Comparison of ENCODE assay signal across 1 cellular context in the genomic region with DNA sequence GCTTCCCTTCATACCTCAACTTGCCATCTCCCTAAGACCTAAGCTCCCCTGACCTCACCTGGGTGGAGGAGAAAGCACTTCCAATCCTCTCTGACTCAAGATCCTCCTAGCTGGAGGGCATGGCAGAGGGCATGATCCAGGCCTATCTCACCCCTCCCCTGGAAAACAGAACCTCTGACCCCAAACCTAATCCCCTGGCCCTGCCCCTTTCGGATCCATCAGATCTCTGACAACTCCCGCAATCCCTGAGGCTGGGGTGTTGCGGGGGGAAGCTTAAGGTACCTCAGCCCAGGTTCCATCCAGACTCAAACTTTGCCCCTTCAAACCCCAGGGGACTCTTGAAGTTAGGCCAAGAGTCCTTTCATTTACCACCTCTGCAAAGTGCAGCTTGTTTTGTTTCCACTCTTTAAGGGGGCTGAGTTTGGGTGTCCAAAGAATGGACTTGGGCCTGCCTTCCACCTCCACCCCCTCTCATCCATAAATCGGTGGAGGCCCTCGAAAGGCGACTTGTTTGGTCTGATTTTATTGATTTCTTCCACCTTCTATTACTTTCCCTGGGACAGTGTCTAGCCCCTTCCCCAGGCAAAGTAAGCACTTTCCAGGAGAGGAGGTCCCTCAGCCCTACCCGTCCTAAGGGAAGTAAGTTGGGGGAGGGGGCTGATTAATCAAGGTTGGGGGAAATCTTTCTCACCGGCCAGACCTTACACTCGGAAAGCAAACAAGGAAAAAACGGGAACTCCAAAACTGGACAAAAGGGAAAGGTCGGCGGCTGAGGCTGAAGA.
TF ChIP-seq lines count a peak whose summit lies in the region.

No MANE protein-coding gene starts in this region.

TF ChIP-seq in H1, 55 proteins besides CTCF, POLR2A, EP300 and RAD21:
- TF ChIP-seq SUZ12 (IDR thresholded peaks at IDR 0.05; ENCODE audit: low read length) (0 out of 2 replicates have a peak, but pooled peaks have one; percentile 15), ASH2L (IDR thresholded peaks at IDR 0.05; ENCODE audit: low read length) (peak; percentile 60), ZNF274 (IDR thresholded peaks at IDR 0.05; ENCODE audit: borderline replicate concordance, extremely low read depth, low read length) (no peak), RFX5 (IDR thresholded peaks at IDR 0.05; ENCODE audit: borderline replicate concordance, low read depth, low read length) (no peak), SIRT6 (IDR thresholded peaks at IDR 0.05; ENCODE audit: low read length) (no peak), BCL11A (IDR thresholded peaks at IDR 0.05; ENCODE audit: low read depth in 2 of 2, low read length in 2 of 2) (no peak), SAP30 (IDR thresholded peaks at IDR 0.05; ENCODE audit: insufficient read depth, insufficient replicate concordance, low read length) (no peak), BRCA1 (IDR thresholded peaks at IDR 0.05; ENCODE audit: low read depth, low read length) (no peak), POLR2AphosphoS5 (IDR thresholded peaks at IDR 0.05; ENCODE audit: low read depth, low read length) (no peak), SP4 (IDR thresholded peaks at IDR 0.05; ENCODE audit: low read length) (no peak), EZH2 (IDR thresholded peaks at IDR 0.05; ENCODE audit: low read depth, low read length, severe bottlenecking) (no peak), TAF1 (IDR thresholded peaks at IDR 0.05; ENCODE audit: low read depth, low read length) (0 out of 2 replicates have a peak, but pooled peaks have one; percentile 14), GTF2F1 (IDR thresholded peaks at IDR 0.05; ENCODE audit: borderline replicate concordance, low read depth, low read length) (no peak), TAF7 (optimal IDR thresholded peaks at IDR 0.05; ENCODE audit: borderline replicate concordance, low read depth, low read length) (no peak), KDM1A (IDR thresholded peaks at IDR 0.05; ENCODE audit: borderline replicate concordance, low read length) (no peak), MAFK (IDR thresholded peaks at IDR 0.05; ENCODE audit: low read depth, low read length) (no peak), KDM4A (IDR thresholded peaks at IDR 0.05; ENCODE audit: low read depth, low read length, severe bottlenecking) (no peak), EGR1 (IDR thresholded peaks at IDR 0.05; ENCODE audit: borderline replicate concordance, low read depth, low read length) (peak; percentile 86), RBBP5 (IDR thresholded peaks at IDR 0.05; ENCODE audit: borderline replicate concordance, low read depth, low read length) (no peak), CTBP2 (IDR thresholded peaks at IDR 0.05; ENCODE audit: borderline replicate concordance, insufficient read depth, insufficient read length, low read length) (peak; percentile 48), RNF2 (IDR thresholded peaks at IDR 0.05; ENCODE audit: borderline replicate concordance, low read depth, low read length, missing control alignments, poor library complexity, severe bottlenecking) (peak; percentile 49), SRF (IDR thresholded peaks at IDR 0.05; ENCODE audit: low read depth, low read length) (peak; percentile 86), RXRA (IDR thresholded peaks at IDR 0.05; ENCODE audit: insufficient read depth, low read depth, low read length) (no peak), JUN (IDR thresholded peaks at IDR 0.05; ENCODE audit: low read depth, low read length) (no peak), CBX8 (IDR thresholded peaks at IDR 0.05; ENCODE audit: borderline replicate concordance, low read depth, low read length) (no peak), TCF12 (IDR thresholded peaks at IDR 0.05; ENCODE audit: low read depth, low read length) (no peak), SIX5 (IDR thresholded peaks at IDR 0.05; ENCODE audit: low read depth, low read length) (no peak), CEBPB (IDR thresholded peaks at IDR 0.05; ENCODE audit: low read depth, low read length) (no peak), TEAD4 (IDR thresholded peaks at IDR 0.05; ENCODE audit: low read depth, low read length) (no peak), TBP (IDR thresholded peaks at IDR 0.05; ENCODE audit: low read depth, low read length) (no peak), YY1 (IDR thresholded peaks at IDR 0.05; ENCODE audit: low read depth, low read length) (0 out of 2 replicates have a peak, but pooled peaks have one; percentile 19), GABPA (IDR thresholded peaks at IDR 0.05; ENCODE audit: borderline replicate concordance, insufficient read depth, low read length) (no peak), FOSL1 (IDR thresholded peaks at IDR 0.05; ENCODE audit: insufficient read depth, low read depth, low read length) (no peak), SP2 (IDR thresholded peaks at IDR 0.05; ENCODE audit: low read length) (no peak), HDAC2 (IDR thresholded peaks at IDR 0.05; ENCODE audit: borderline replicate concordance in 1 of 2, low read depth in 2 of 2, low read length in 2 of 2) (no peak), SP1 (IDR thresholded peaks at IDR 0.05; ENCODE audit: low read depth, low read length) (0 out of 2 replicates have a peak, but pooled peaks have one; percentile 58), CHD2 (IDR thresholded peaks at IDR 0.05; ENCODE audit: low read length) (no peak), POU5F1 (IDR thresholded peaks at IDR 0.05; ENCODE audit: low read depth, low read length) (no peak), JUND (IDR thresholded peaks at IDR 0.05; ENCODE audit: low read length) (no peak), CREB1 (IDR thresholded peaks at IDR 0.05) (no peak), SIN3A (conservative IDR thresholded peaks at IDR 0.05 in 1 of 2, IDR thresholded peaks at IDR 0.05 in 1 of 2; ENCODE audit: low read depth in 1 of 2, low read length in 2 of 2) (no peak), NRF1 (IDR thresholded peaks at IDR 0.05; ENCODE audit: low read depth, low read length) (no peak), CHD1 (IDR thresholded peaks at IDR 0.05; ENCODE audit: low read depth, low read length) (no peak), CBX5 (IDR thresholded peaks at IDR 0.05; ENCODE audit: low read depth, low read length) (no peak), PHF8 (conservative IDR thresholded peaks at IDR 0.05; ENCODE audit: low read depth, low read length) (no peak), BACH1 (IDR thresholded peaks at IDR 0.05; ENCODE audit: low read length) (no peak), KDM5A (IDR thresholded peaks at IDR 0.05; ENCODE audit: low read length) (no peak), NANOG (IDR thresholded peaks at IDR 0.05; ENCODE audit: insufficient read depth, low read depth, low read length, poor library complexity, severe bottlenecking) (no peak), HDAC6 (IDR thresholded peaks at IDR 0.05; ENCODE audit: low read depth, low read length) (no peak)
- TF ChIP-seq, protein P1, sequence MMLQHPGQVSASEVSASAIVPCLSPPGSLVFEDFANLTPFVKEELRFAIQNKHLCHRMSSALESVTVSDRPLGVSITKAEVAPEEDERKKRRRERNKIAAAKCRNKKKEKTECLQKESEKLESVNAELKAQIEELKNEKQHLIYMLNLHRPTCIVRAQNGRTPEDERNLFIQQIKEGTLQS (IDR thresholded peaks at IDR 0.05; ENCODE audit: insufficient read depth, low read depth, low read length) = no peak
- TF ChIP-seq, protein P2, sequence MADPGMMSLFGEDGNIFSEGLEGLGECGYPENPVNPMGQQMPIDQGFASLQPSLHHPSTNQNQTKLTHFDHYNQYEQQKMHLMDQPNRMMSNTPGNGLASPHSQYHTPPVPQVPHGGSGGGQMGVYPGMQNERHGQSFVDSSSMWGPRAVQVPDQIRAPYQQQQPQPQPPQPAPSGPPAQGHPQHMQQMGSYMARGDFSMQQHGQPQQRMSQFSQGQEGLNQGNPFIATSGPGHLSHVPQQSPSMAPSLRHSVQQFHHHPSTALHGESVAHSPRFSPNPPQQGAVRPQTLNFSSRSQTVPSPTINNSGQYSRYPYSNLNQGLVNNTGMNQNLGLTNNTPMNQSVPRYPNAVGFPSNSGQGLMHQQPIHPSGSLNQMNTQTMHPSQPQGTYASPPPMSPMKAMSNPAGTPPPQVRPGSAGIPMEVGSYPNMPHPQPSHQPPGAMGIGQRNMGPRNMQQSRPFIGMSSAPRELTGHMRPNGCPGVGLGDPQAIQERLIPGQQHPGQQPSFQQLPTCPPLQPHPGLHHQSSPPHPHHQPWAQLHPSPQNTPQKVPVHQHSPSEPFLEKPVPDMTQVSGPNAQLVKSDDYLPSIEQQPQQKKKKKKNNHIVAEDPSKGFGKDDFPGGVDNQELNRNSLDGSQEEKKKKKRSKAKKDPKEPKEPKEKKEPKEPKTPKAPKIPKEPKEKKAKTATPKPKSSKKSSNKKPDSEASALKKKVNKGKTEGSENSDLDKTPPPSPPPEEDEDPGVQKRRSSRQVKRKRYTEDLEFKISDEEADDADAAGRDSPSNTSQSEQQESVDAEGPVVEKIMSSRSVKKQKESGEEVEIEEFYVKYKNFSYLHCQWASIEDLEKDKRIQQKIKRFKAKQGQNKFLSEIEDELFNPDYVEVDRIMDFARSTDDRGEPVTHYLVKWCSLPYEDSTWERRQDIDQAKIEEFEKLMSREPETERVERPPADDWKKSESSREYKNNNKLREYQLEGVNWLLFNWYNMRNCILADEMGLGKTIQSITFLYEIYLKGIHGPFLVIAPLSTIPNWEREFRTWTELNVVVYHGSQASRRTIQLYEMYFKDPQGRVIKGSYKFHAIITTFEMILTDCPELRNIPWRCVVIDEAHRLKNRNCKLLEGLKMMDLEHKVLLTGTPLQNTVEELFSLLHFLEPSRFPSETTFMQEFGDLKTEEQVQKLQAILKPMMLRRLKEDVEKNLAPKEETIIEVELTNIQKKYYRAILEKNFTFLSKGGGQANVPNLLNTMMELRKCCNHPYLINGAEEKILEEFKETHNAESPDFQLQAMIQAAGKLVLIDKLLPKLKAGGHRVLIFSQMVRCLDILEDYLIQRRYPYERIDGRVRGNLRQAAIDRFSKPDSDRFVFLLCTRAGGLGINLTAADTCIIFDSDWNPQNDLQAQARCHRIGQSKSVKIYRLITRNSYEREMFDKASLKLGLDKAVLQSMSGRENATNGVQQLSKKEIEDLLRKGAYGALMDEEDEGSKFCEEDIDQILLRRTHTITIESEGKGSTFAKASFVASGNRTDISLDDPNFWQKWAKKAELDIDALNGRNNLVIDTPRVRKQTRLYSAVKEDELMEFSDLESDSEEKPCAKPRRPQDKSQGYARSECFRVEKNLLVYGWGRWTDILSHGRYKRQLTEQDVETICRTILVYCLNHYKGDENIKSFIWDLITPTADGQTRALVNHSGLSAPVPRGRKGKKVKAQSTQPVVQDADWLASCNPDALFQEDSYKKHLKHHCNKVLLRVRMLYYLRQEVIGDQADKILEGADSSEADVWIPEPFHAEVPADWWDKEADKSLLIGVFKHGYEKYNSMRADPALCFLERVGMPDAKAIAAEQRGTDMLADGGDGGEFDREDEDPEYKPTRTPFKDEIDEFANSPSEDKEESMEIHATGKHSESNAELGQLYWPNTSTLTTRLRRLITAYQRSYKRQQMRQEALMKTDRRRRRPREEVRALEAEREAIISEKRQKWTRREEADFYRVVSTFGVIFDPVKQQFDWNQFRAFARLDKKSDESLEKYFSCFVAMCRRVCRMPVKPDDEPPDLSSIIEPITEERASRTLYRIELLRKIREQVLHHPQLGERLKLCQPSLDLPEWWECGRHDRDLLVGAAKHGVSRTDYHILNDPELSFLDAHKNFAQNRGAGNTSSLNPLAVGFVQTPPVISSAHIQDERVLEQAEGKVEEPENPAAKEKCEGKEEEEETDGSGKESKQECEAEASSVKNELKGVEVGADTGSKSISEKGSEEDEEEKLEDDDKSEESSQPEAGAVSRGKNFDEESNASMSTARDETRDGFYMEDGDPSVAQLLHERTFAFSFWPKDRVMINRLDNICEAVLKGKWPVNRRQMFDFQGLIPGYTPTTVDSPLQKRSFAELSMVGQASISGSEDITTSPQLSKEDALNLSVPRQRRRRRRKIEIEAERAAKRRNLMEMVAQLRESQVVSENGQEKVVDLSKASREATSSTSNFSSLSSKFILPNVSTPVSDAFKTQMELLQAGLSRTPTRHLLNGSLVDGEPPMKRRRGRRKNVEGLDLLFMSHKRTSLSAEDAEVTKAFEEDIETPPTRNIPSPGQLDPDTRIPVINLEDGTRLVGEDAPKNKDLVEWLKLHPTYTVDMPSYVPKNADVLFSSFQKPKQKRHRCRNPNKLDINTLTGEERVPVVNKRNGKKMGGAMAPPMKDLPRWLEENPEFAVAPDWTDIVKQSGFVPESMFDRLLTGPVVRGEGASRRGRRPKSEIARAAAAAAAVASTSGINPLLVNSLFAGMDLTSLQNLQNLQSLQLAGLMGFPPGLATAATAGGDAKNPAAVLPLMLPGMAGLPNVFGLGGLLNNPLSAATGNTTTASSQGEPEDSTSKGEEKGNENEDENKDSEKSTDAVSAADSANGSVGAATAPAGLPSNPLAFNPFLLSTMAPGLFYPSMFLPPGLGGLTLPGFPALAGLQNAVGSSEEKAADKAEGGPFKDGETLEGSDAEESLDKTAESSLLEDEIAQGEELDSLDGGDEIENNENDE (IDR thresholded peaks at IDR 0.05; ENCODE audit: insufficient replicate concordance, low read length) = no peak
- TF ChIP-seq, protein P3, sequence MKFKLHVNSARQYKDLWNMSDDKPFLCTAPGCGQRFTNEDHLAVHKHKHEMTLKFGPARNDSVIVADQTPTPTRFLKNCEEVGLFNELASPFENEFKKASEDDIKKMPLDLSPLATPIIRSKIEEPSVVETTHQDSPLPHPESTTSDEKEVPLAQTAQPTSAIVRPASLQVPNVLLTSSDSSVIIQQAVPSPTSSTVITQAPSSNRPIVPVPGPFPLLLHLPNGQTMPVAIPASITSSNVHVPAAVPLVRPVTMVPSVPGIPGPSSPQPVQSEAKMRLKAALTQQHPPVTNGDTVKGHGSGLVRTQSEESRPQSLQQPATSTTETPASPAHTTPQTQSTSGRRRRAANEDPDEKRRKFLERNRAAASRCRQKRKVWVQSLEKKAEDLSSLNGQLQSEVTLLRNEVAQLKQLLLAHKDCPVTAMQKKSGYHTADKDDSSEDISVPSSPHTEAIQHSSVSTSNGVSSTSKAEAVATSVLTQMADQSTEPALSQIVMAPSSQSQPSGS (IDR thresholded peaks at IDR 0.05; ENCODE audit: low read length) = no peak
- TF ChIP-seq, protein P4, sequence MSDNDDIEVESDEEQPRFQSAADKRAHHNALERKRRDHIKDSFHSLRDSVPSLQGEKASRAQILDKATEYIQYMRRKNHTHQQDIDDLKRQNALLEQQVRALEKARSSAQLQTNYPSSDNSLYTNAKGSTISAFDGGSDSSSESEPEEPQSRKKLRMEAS (IDR thresholded peaks at IDR 0.05) = no peak
- TF ChIP-seq, protein P5, sequence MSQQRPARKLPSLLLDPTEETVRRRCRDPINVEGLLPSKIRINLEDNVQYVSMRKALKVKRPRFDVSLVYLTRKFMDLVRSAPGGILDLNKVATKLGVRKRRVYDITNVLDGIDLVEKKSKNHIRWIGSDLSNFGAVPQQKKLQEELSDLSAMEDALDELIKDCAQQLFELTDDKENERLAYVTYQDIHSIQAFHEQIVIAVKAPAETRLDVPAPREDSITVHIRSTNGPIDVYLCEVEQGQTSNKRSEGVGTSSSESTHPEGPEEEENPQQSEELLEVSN (IDR thresholded peaks at IDR 0.05) = no peak
- TF ChIP-seq, protein P6, sequence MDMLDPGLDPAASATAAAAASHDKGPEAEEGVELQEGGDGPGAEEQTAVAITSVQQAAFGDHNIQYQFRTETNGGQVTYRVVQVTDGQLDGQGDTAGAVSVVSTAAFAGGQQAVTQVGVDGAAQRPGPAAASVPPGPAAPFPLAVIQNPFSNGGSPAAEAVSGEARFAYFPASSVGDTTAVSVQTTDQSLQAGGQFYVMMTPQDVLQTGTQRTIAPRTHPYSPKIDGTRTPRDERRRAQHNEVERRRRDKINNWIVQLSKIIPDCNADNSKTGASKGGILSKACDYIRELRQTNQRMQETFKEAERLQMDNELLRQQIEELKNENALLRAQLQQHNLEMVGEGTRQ (IDR thresholded peaks at IDR 0.05; ENCODE audit: low read length) = no peak
